In genomic region chrX:97522307-97522706, GRCh38 we compare ENCODE assay signal across 30 cellular contexts.
"Had no signal": no experiment of that assay in that cellular context is flagged by ENCODE, and none has a peak within 500 bp of the region (broad histone marks: within the 10 kb centered on the region; RNA-seq: fewer than 3 reads in every experiment).

No MANE protein-coding gene starts in this region.

- FAIRE-seq: bronchial epithelial cell, TTC549 had no signal

- H3K27ac ChIP-seq: ascending aorta, cardiac muscle cell, VCaP had no signal

- H3K4me1 ChIP-seq: ascending aorta had no signal

- H3K9me3 ChIP-seq: ascending aorta had no signal

- ATAC-seq: activated CD8-positive, alpha-beta memory T cell treated with anti-CD3 and anti-CD28 coated beads, Interleukin-2, amount 10 ng/mL, durations not matched to agents 7 days and 5 days; activated CD8-positive, alpha-beta T cell treated with anti-CD3 and anti-CD28 coated beads, Interleukin-2, amount 10 ng/mL, durations not matched to agents 7 days and 5 days; activated naive CD8-positive, alpha-beta T cell treated with anti-CD3 and anti-CD28 coated beads, Interleukin-2, amount 50 U/mL, for 24 hours had no signal

- H3K4me3 ChIP-seq: ascending aorta, cardiac muscle cell had no signal

- DNase-seq: activated B cell treated with CpG ODN at 0.5 μM for 24 hours; activated CD4-positive, alpha-beta memory T cell treated with anti-CD3 and anti-CD28 coated beads, Interleukin-2, amount 10 ng/mL, durations not matched to agents 7 days and 5 days; activated CD4-positive, alpha-beta T cell treated with anti-CD3 and anti-CD28 coated beads for 4 hours; activated CD4-positive, alpha-beta T cell treated with anti-CD3 and anti-CD28 coated beads, Interleukin-2, amount 10 ng/mL, durations not matched to agents 24 days and 14 days; activated CD4-positive, alpha-beta T cell treated with anti-CD3 and anti-CD28 coated beads, Interleukin-2, amount 50 U/mL, for 48 hours; activated CD4-positive, CD25-positive, alpha-beta regulatory T cell treated with anti-CD3 and anti-CD28 coated beads, Interleukin-2, amount 50 U/mL, for 72 hours; activated CD8-positive, alpha-beta memory T cell treated with anti-CD3 and anti-CD28 coated beads for 24 hours; activated CD8-positive, alpha-beta memory T cell treated with anti-CD3 and anti-CD28 coated beads, Interleukin-2, amount 10 ng/mL, durations not matched to agents 7 days and 5 days; activated CD8-positive, alpha-beta memory T cell treated with anti-CD3 and anti-CD28 coated beads, Interleukin-2, amount 50 U/mL, for 48 hours; activated CD8-positive, alpha-beta T cell treated with anti-CD3 and anti-CD28 coated beads, Interleukin-2, amount 10 ng/mL, durations not matched to agents 7 days and 5 days; activated effector memory CD4-positive, alpha-beta T cell treated with Interleukin-2 at 50 U/mL for 16 hours; activated gamma-delta T cell; activated naive CD4-positive, alpha-beta T cell treated with anti-CD3 and anti-CD28 coated beads, Interleukin-2, amount 10 ng/mL, durations not matched to agents 7 days and 5 days; activated naive CD4-positive, alpha-beta T cell treated with Interleukin-2 at 50 U/mL for 16 hours; activated naive CD8-positive, alpha-beta T cell treated with anti-CD3 and anti-CD28 coated beads, Interleukin-2, amount 10 ng/mL, durations not matched to agents 7 days and 5 days; activated naive CD8-positive, alpha-beta T cell treated with anti-CD3 and anti-CD28 coated beads, Interleukin-2, amount 50 U/mL, for 24 hours; activated T-cell treated with anti-CD3 and anti-CD28 coated beads, Interleukin-2, amount 50 U/mL, for 24 hours; activated T-cell treated with anti-CD3 and anti-CD28 coated beads, Interleukin-2, amount 50 U/mL, for 48 hours; amygdala; anterior cingulate cortex; caudate nucleus; cerebellar nuclear complex; T-helper 1 cell; T-helper 2 cell; T-helper 9 cell had no signal

- H3K27me3 ChIP-seq: ascending aorta, cardiac muscle cell had no signal

- H3K36me3 ChIP-seq: ascending aorta, cardiac muscle cell had no signal
